14 cellular contexts compared by ENCODE assay signal in the genomic region with DNA sequence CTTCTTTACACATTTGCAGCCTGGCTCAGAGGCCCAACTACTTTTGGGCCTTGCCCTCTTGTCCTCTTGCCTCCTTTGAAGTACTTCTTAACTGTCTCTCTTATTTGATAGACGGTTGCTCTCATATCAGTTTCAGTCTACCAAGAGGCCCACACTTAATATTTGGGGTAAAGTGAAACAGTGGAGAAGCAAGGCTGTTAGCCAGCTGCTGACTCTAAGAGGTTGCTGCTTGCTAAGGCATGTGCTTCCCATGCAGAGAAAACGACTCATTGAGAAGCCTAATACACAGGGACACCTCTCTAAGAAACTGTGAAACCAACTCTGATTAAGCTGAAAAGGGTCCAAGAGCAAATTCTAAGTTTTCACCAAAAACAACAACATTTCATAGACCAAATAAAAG.
DNase-seq lines count a peak whose midpoint lies in the region; ATAC-seq lines count a peak whose summit lies in the region.
"Had no signal": no experiment of that assay in that cellular context is flagged by ENCODE, and none has a peak within 500 bp of the region (broad histone marks: within the 10 kb centered on the region; RNA-seq: fewer than 3 reads in every experiment).

No MANE protein-coding gene starts in this region.

- no peaks in the 10 kb centered on the region for H3K36me3 ChIP-seq in naive thymus-derived CD4-positive, alpha-beta T cell (ENCODE audit: control insufficient read depth in 2 of 3, insufficient read depth in 3 of 3, low read length in 3 of 3)

- intact Hi-C loops in naive thymus-derived CD4-positive, alpha-beta T cell (cut with micrococcal nuclease): loop anchor here in 1 of 2 donors (5.0 kb wide), 1 partner anchor 95 kb away; a partner anchor contains a TSS

- no peaks in the 10 kb centered on the region for H3K9me3 Mint-ChIP-seq in memory B cell
- no peaks in the 10 kb centered on the region for H3K9me3 Mint-ChIP-seq in naive thymus-derived CD4-positive, alpha-beta T cell
- H3K9me3 Mint-ChIP-seq: activated T-helper 17 cell treated with anti-CD3 and anti-CD28 coated beads, Interleukin-2, amount 50 U/mL, for 72 hours had no signal

- no peak overlapping the region for H3K4me3 ChIP-seq in naive thymus-derived CD4-positive, alpha-beta T cell (ENCODE audit: low read length)
- H3K4me3 ChIP-seq: body of pancreas, psoas muscle had no signal

- H3K4me3 Mint-ChIP-seq in memory B cell: no peak overlapping the region
- H3K4me3 Mint-ChIP-seq in naive thymus-derived CD4-positive, alpha-beta T cell: no peak overlapping the region
- H3K4me3 Mint-ChIP-seq: activated CD4-positive, alpha-beta T cell treated with anti-CD3 and anti-CD28 coated beads for 36 hours; activated T-helper 17 cell treated with anti-CD3 and anti-CD28 coated beads, Interleukin-2, amount 50 U/mL, for 72 hours had no signal

- H3K27me3 Mint-ChIP-seq in memory B cell: no peaks in the 10 kb centered on the region
- H3K27me3 Mint-ChIP-seq in naive thymus-derived CD4-positive, alpha-beta T cell: no peaks in the 10 kb centered on the region
- H3K27me3 Mint-ChIP-seq: activated CD4-positive, alpha-beta T cell treated with anti-CD3 and anti-CD28 coated beads for 36 hours; activated T-helper 17 cell treated with anti-CD3 and anti-CD28 coated beads, Interleukin-2, amount 50 U/mL, for 72 hours had no signal

- H3K4me1 Mint-ChIP-seq in memory B cell: peaks cover 30% of the 10 kb centered on the region
- H3K4me1 Mint-ChIP-seq in naive thymus-derived CD4-positive, alpha-beta T cell: peaks cover 2 to 47% (median 32%) of the 10 kb centered on the region in 7 donors

- CTCF ChIA-PET in naive thymus-derived CD4-positive, alpha-beta T cell (lab: Charles Lee): no interaction called here

- ATAC-seq in GM19463 (IDR thresholded peaks at IDR 0.05; ENCODE audit: unreplicated experiment) (peak; percentile 56), memory B cell (ENCODE audit: low read depth) (no peak)
- no peak for ATAC-seq in naive thymus-derived CD4-positive, alpha-beta T cell
- ATAC-seq: activated CD4-positive, alpha-beta T cell treated with anti-CD3 and anti-CD28 coated beads for 36 hours; activated T-helper 17 cell treated with anti-CD3 and anti-CD28 coated beads, Interleukin-2, amount 50 U/mL, for 72 hours; body of pancreas; psoas muscle had no signal

- POLR2A ChIA-PET in naive thymus-derived CD4-positive, alpha-beta T cell (lab: Charles Lee): no interaction called here

- H3K36me3 Mint-ChIP-seq in memory B cell: no peaks in the 10 kb centered on the region
- peaks cover 0 to 4% (median 0%) of the 10 kb centered on the region in 5 donors for H3K36me3 Mint-ChIP-seq in naive thymus-derived CD4-positive, alpha-beta T cell

- peak overlapping the region; percentile 50 for H3K27ac Mint-ChIP-seq in memory B cell
- H3K27ac Mint-ChIP-seq in naive thymus-derived CD4-positive, alpha-beta T cell: no peak overlapping the region
- H3K27ac Mint-ChIP-seq: activated CD4-positive, alpha-beta T cell treated with anti-CD3 and anti-CD28 coated beads for 36 hours; activated T-helper 17 cell treated with anti-CD3 and anti-CD28 coated beads, Interleukin-2, amount 50 U/mL, for 72 hours had no signal

- H3K27me3 ChIP-seq in naive thymus-derived CD4-positive, alpha-beta T cell (ENCODE audit: control insufficient read depth in 2 of 2, insufficient read depth in 2 of 2, low read length in 2 of 2): no peaks in the 10 kb centered on the region
- H3K27me3 ChIP-seq: body of pancreas had no signal

- no peak overlapping the region for H3K27ac ChIP-seq in naive thymus-derived CD4-positive, alpha-beta T cell (ENCODE audit: low read depth, low read length)
- H3K27ac ChIP-seq: body of pancreas, HL-60, psoas muscle had no signal

- H3K4me1 ChIP-seq in naive thymus-derived CD4-positive, alpha-beta T cell (ENCODE audit: control insufficient read depth in 2 of 2, insufficient read depth in 2 of 2, low read length in 2 of 2): no peaks in the 10 kb centered on the region

- DNase-seq in DMS 273 treated with DMSO at 0.1 percent for 48 hours (lab: John Stamatoyannopoulos, UW) (peak; percentile 33), NCI-H524 treated with DMSO at 0.1 percent for 48 hours (lab: John Stamatoyannopoulos, UW) (peak; percentile 26), memory B cell (ENCODE audit: low spot score in 2 of 2) (no peak), HPDE6-E6E7 (ENCODE audit: extremely low spot score) (no peak)
- no peak for DNase-seq in stimulated activated CD4-positive, alpha-beta T cell treated with anti-CD3 and anti-CD28 coated beads, Interleukin-4, amount 100 ng/mL, for 4 hours
- DNase-seq in naive thymus-derived CD4-positive, alpha-beta T cell: no peak
- DNase-seq: activated CD4-positive, alpha-beta T cell treated with anti-CD3 and anti-CD28 coated beads for 36 hours; body of pancreas; NCI-H526 treated with DMSO at 0.1 percent for 48 hours; psoas muscle; stimulated activated CD4-positive, alpha-beta T cell treated with anti-CD3 and anti-CD28 coated beads, Interleukin-4, amount 100 ng/mL, for 1 hour had no signal

- H3K9me3 ChIP-seq in naive thymus-derived CD4-positive, alpha-beta T cell (ENCODE audit: control insufficient read depth in 2 of 3, low read length in 3 of 3): no peaks in the 10 kb centered on the region
- H3K9me3 ChIP-seq: body of pancreas, psoas muscle had no signal

Comparison
In these comparisons a context has a peak if more than half of its experiments do, and no peak if none do; other contexts are left out.
1. DNase-seq: peak in DMS 273 treated with DMSO at 0.1 percent for 48 hours (single experiment) and NCI-H524 treated with DMSO at 0.1 percent for 48 hours (single experiment); none in memory B cell (0 of 2), stimulated activated CD4-positive, alpha-beta T cell treated with anti-CD3 and anti-CD28 coated beads, Interleukin-4, amount 100 ng/mL, for 4 hours (0 of 2), naive thymus-derived CD4-positive, alpha-beta T cell (0 of 9) and HPDE6-E6E7 (single experiment).